ENCODE assay signal across 10 cellular contexts in the genomic region with DNA sequence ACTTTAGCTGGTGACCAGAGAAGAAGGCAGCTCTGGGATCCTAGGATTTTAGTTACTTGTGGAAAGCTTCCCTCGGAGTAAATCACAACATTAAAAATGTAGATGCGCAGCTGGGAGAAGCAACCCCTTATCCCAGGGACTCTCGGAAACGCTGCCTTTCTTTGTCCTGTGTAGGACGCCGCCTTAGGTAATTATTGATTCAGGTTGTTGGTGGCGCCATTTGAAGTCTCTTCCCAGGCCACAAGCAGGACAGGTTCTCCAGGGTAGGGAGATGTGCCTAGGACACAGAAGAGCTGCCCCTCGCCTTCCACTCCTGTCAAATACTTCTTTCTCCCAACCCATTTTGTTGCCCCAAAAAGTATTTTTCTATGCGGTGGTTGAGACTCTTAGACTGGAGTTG. TPM values are rescaled to one million over a fixed set of nuclear protein-coding genes. Genes with fewer than 3 reads are reported as not detected.
DNase-seq lines count a peak whose midpoint lies in the region; ATAC-seq lines count a peak whose summit lies in the region.
"Had no signal": no experiment of that assay in that cellular context is flagged by ENCODE, and none has a peak within 500 bp of the region (broad histone marks: within the 10 kb centered on the region; RNA-seq: fewer than 3 reads in every experiment).

No MANE protein-coding gene starts in this region.

- H3K4me1 ChIP-seq in SJSA1 (replicated peaks) (peaks cover 26% of the 10 kb centered on the region), subcutaneous abdominal adipose tissue (ENCODE audit: control insufficient read depth in 5 of 5, insufficient read depth in 5 of 5, low read length in 5 of 5) (peaks cover 3 to 27% (median 19%) of the 10 kb centered on the region in 5 donors)

- H3K27ac ChIP-seq in SJSA1 (peak overlapping the region; percentile 55; the same call in 1 of the 2 replicates), subcutaneous abdominal adipose tissue (ENCODE audit: low read depth, low read length) (peak overlapping the region; percentile 30)

- H3K4me3 ChIP-seq in SJSA1 (no peak overlapping the region), subcutaneous abdominal adipose tissue (ENCODE audit: low read depth in 1 of 5, low read length in 5 of 5) (no peak overlapping the region)

- H3K27me3 ChIP-seq in SJSA1 (replicated peaks) (no peaks in the 10 kb centered on the region), subcutaneous abdominal adipose tissue (ENCODE audit: control insufficient read depth in 5 of 5, insufficient read depth in 4 of 5, low read length in 5 of 5) (no peaks in the 10 kb centered on the region)

- no peaks in the 10 kb centered on the region for H3K9me3 ChIP-seq in SJSA1 (replicated peaks)
- no peaks in the 10 kb centered on the region for H3K9me3 ChIP-seq in subcutaneous abdominal adipose tissue (ENCODE audit: control insufficient read depth in 5 of 5, low read length in 5 of 5)

- DNase-seq in HT-29 (ENCODE audit: low spot score) = peak; percentile 79
- DNase-seq in SJSA1 (ENCODE audit: low read depth in 1 of 2, low spot score in 2 of 2) = no peak
- DNase-seq in left colon = peak in 1 of 2 donors; percentile 51
- no peak for DNase-seq in nucleus accumbens (lab: John Stamatoyannopoulos, UW)
- no peak for DNase-seq in activated CD4-positive, CD25-positive, alpha-beta regulatory T cell (lab: John Stamatoyannopoulos, UW)
- DNase-seq: GOT3, islet precursor cell had no signal

- H3K36me3 ChIP-seq in SJSA1 = no peaks in the 10 kb centered on the region
- peaks cover 0 to 25% (median 9%) of the 10 kb centered on the region in 5 donors for H3K36me3 ChIP-seq in subcutaneous abdominal adipose tissue (ENCODE audit: control insufficient read depth in 5 of 5, insufficient read depth in 5 of 5, low read length in 5 of 5)

- no peak overlapping the region for H3K9ac ChIP-seq in subcutaneous abdominal adipose tissue (ENCODE audit: low read length in 5 of 5)

- ATAC-seq in left colon (peak; percentile 56), HG02588 (IDR thresholded peaks at IDR 0.05; ENCODE audit: unreplicated experiment) (no peak)

- intact Hi-C loops in left colon (cut with DNase I, micrococcal nuclease) = no loop called here

RNA-seq across cellular contexts. Expression of a gene that starts 10.3 kb away (rescaled TPM):
- 96.0 and 102 TPM in 2 replicates for total RNA-seq in HT-29 (2014; rRNA removed; shearing (Covaris generic))
- 2.1 and 5.2 TPM in 2 replicates for total RNA-seq in SJSA1 (2014; rRNA removed; shearing (Covaris generic))
- total RNA-seq in left colon = 100 to 1,000 TPM in 1 of 2 donors, 10 to 100 TPM in 1; 63.5 to 171 TPM

RNA-seq across cellular contexts. Expression of a gene that starts 27.9 kb away (rescaled TPM):
- total RNA-seq in HT-29 (2014; rRNA removed; shearing (Covaris generic)) = 1.9 and 2.7 TPM in 2 replicates
- not detected in 2 replicates for total RNA-seq in SJSA1 (2014; rRNA removed; shearing (Covaris generic))
- 1 to 10 TPM; 3.3 to 7.4 TPM for total RNA-seq in left colon
- total RNA-seq: activated CD8-positive, alpha-beta memory T cell treated with anti-CD3 and anti-CD28 coated beads for 36 hours had no signal

Comparison
In these comparisons a context has a peak if more than half of its experiments do, and no peak if none do; other contexts are left out.
1. RNA of a gene that starts 10.3 kb away (total RNA-seq): 63.5 to 171 TPM in left colon and 96.0 to 102 TPM in HT-29; 2.1 to 5.2 TPM in SJSA1; every median in the first group is over 10 times any median in the second.